Comparison of ENCODE assay signal across 2 cellular contexts in genomic region chr17:40500709-40501108, GRCh38.
TF ChIP-seq lines count a peak whose summit lies in the region.

No MANE protein-coding gene starts in this region.

TF ChIP-seq in HepG2, 621 proteins besides CTCF, POLR2A, EP300 and RAD21:
- no peak for TF ChIP-seq NBN (conservative IDR thresholded peaks at IDR 0.05)
- TF ChIP-seq ELK4 (CRISPR knock-in tag; IDR thresholded peaks at IDR 0.05; ENCODE audit: borderline replicate concordance): no peak
- no peak for TF ChIP-seq SP4 (CRISPR knock-in tag; IDR thresholded peaks at IDR 0.05)
- no peak for TF ChIP-seq SMYD3 (CRISPR knock-in tag; IDR thresholded peaks at IDR 0.05)
- TF ChIP-seq ZNF678 (CRISPR knock-in tag; IDR thresholded peaks at IDR 0.05): no peak
- no peak for TF ChIP-seq SSRP1 (CRISPR knock-in tag; IDR thresholded peaks at IDR 0.05)
- no peak for TF ChIP-seq ATF1 (CRISPR knock-in tag; IDR thresholded peaks at IDR 0.05)
- TF ChIP-seq ZSCAN22 (CRISPR knock-in tag; IDR thresholded peaks at IDR 0.05): no peak
- no peak for TF ChIP-seq ZZZ3 (CRISPR knock-in tag; IDR thresholded peaks at IDR 0.05; ENCODE audit: borderline replicate concordance)
- TF ChIP-seq ZFP91 (CRISPR knock-in tag; IDR thresholded peaks at IDR 0.05; ENCODE audit: borderline replicate concordance): no peak
TF ChIP-seq in HepG2: peak in this region for 0.

TF ChIP-seq in GM23338, 12 proteins besides CTCF, POLR2A, EP300 and RAD21:
- TF ChIP-seq JUNB (IDR thresholded peaks at IDR 0.05; ENCODE audit: unreplicated experiment) (no peak), CREB1 (CRISPR knock-in tag; IDR thresholded peaks at IDR 0.05; ENCODE audit: low read depth) (no peak), ZNF331 (CRISPR knock-in tag; IDR thresholded peaks at IDR 0.05; ENCODE audit: low read depth) (no peak), EZH2 (IDR thresholded peaks at IDR 0.05; ENCODE audit: low read depth, unreplicated experiment) (no peak), STAT1 (IDR thresholded peaks at IDR 0.05; ENCODE audit: unreplicated experiment) (no peak), ZNF114 (CRISPR knock-in tag; IDR thresholded peaks at IDR 0.05) (no peak), NANOG (IDR thresholded peaks at IDR 0.05; ENCODE audit: borderline replicate concordance) (no peak), EZH2phosphoT487 (IDR thresholded peaks at IDR 0.05; ENCODE audit: unreplicated experiment) (no peak), POLR2AphosphoS5 (IDR thresholded peaks at IDR 0.05; ENCODE audit: low read depth) (no peak)
- TF ChIP-seq, protein P1, sequence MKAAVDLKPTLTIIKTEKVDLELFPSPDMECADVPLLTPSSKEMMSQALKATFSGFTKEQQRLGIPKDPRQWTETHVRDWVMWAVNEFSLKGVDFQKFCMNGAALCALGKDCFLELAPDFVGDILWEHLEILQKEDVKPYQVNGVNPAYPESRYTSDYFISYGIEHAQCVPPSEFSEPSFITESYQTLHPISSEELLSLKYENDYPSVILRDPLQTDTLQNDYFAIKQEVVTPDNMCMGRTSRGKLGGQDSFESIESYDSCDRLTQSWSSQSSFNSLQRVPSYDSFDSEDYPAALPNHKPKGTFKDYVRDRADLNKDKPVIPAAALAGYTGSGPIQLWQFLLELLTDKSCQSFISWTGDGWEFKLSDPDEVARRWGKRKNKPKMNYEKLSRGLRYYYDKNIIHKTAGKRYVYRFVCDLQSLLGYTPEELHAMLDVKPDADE (IDR thresholded peaks at IDR 0.05): no peak
- TF ChIP-seq, protein P2, sequence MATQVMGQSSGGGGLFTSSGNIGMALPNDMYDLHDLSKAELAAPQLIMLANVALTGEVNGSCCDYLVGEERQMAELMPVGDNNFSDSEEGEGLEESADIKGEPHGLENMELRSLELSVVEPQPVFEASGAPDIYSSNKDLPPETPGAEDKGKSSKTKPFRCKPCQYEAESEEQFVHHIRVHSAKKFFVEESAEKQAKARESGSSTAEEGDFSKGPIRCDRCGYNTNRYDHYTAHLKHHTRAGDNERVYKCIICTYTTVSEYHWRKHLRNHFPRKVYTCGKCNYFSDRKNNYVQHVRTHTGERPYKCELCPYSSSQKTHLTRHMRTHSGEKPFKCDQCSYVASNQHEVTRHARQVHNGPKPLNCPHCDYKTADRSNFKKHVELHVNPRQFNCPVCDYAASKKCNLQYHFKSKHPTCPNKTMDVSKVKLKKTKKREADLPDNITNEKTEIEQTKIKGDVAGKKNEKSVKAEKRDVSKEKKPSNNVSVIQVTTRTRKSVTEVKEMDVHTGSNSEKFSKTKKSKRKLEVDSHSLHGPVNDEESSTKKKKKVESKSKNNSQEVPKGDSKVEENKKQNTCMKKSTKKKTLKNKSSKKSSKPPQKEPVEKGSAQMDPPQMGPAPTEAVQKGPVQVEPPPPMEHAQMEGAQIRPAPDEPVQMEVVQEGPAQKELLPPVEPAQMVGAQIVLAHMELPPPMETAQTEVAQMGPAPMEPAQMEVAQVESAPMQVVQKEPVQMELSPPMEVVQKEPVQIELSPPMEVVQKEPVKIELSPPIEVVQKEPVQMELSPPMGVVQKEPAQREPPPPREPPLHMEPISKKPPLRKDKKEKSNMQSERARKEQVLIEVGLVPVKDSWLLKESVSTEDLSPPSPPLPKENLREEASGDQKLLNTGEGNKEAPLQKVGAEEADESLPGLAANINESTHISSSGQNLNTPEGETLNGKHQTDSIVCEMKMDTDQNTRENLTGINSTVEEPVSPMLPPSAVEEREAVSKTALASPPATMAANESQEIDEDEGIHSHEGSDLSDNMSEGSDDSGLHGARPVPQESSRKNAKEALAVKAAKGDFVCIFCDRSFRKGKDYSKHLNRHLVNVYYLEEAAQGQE (IDR thresholded peaks at IDR 0.05; ENCODE audit: unreplicated experiment): no peak
- TF ChIP-seq, protein P3, sequence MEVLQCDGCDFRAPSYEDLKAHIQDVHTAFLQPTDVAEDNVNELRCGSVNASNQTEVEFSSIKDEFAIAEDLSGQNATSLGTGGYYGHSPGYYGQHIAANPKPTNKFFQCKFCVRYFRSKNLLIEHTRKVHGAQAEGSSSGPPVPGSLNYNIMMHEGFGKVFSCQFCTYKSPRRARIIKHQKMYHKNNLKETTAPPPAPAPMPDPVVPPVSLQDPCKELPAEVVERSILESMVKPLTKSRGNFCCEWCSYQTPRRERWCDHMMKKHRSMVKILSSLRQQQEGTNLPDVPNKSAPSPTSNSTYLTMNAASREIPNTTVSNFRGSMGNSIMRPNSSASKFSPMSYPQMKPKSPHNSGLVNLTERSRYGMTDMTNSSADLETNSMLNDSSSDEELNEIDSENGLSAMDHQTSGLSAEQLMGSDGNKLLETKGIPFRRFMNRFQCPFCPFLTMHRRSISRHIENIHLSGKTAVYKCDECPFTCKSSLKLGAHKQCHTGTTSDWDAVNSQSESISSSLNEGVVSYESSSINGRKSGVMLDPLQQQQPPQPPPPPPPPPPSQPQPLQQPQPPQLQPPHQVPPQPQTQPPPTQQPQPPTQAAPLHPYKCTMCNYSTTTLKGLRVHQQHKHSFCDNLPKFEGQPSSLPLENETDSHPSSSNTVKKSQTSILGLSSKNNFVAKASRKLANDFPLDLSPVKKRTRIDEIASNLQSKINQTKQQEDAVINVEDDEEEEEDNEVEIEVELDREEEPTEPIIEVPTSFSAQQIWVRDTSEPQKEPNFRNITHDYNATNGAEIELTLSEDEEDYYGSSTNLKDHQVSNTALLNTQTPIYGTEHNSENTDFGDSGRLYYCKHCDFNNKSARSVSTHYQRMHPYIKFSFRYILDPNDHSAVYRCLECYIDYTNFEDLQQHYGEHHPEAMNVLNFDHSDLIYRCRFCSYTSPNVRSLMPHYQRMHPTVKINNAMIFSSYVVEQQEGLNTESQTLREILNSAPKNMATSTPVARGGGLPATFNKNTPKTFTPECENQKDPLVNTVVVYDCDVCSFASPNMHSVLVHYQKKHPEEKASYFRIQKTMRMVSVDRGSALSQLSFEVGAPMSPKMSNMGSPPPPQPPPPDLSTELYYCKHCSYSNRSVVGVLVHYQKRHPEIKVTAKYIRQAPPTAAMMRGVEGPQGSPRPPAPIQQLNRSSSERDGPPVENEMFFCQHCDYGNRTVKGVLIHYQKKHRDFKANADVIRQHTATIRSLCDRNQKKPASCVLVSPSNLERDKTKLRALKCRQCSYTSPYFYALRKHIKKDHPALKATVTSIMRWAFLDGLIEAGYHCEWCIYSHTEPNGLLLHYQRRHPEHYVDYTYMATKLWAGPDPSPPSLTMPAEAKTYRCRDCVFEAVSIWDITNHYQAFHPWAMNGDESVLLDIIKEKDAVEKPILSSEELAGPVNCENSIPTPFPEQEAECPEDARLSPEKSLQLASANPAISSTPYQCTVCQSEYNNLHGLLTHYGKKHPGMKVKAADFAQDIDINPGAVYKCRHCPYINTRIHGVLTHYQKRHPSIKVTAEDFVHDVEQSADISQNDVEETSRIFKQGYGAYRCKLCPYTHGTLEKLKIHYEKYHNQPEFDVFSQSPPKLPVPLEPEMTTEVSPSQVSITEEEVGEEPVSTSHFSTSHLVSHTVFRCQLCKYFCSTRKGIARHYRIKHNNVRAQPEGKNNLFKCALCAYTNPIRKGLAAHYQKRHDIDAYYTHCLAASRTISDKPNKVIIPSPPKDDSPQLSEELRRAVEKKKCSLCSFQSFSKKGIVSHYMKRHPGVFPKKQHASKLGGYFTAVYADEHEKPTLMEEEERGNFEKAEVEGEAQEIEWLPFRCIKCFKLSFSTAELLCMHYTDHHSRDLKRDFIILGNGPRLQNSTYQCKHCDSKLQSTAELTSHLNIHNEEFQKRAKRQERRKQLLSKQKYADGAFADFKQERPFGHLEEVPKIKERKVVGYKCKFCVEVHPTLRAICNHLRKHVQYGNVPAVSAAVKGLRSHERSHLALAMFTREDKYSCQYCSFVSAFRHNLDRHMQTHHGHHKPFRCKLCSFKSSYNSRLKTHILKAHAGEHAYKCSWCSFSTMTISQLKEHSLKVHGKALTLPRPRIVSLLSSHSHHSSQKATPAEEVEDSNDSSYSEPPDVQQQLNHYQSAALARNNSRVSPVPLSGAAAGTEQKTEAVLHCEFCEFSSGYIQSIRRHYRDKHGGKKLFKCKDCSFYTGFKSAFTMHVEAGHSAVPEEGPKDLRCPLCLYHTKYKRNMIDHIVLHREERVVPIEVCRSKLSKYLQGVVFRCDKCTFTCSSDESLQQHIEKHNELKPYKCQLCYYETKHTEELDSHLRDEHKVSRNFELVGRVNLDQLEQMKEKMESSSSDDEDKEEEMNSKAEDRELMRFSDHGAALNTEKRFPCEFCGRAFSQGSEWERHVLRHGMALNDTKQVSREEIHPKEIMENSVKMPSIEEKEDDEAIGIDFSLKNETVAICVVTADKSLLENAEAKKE (CRISPR knock-in tag; IDR thresholded peaks at IDR 0.05): no peak
